9 cellular contexts compared by ENCODE assay signal in the genomic region with DNA sequence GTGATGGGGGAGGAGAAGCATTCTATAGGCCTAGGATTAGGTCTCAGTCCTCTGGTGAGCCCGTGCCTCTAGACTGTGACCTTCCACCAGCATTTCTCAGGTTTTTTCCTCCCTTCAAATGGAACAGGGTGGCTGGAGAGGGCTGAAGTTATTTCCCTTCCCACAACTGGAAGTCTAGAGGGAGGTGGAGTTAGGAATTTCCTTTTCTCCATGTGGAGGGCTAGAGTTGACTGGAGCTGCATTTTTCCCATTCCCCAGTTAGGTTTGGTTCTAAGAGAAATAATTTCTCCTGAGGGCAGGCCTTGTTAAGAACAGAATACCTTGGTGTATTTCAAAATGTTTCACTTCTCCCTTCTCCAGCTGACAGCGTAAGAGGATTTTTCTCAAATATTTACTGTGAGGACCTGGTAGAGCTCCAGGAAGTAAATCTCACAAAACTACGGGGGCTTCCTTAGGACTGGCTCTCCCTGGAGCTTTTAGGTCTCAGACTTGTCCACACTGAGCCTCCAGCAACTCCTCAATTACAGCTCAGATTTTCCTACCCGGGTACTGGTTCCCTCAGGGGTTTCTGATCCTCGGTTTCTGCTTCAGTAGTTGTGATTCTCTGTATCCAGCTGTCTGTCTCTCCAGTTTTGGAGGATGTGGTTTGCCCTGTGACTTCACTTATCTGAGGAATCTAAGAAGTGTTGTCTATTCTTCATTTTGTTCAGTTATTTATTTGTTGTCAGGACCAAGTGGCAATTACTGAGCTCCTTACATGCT. TPM values are rescaled to one million over a fixed set of nuclear protein-coding genes. Genes with fewer than 3 reads are reported as not detected.
DNase-seq lines count a peak whose midpoint lies in the region; ATAC-seq and TF ChIP-seq lines count a peak whose summit lies in the region.
"Had no signal": no experiment of that assay in that cellular context is flagged by ENCODE, and none has a peak within 500 bp of the region (broad histone marks: within the 10 kb centered on the region; RNA-seq: fewer than 3 reads in every experiment).

No MANE protein-coding gene starts in this region.

- intact Hi-C loops in dendritic cell treated with granulocyte-macrophage colony-stimulating factor and Interleukin-4, amounts not matched to agents 40 ng/mL and 50 ng/mL, for 4 days (cut with micrococcal nuclease), result no loop called here

- H3K36me3 Mint-ChIP-seq in dendritic cell treated with granulocyte-macrophage colony-stimulating factor and Interleukin-4, amounts not matched to agents 40 ng/mL and 50 ng/mL, for 4 days (ENCODE audit: low read depth), result peaks cover 27% of the 10 kb centered on the region
- H3K36me3 Mint-ChIP-seq in neural progenitor cell, result peaks cover 73% of the 10 kb centered on the region

- H3K4me1 ChIP-seq in neural progenitor cell, result peaks cover 16% of the 10 kb centered on the region

- no peak for ATAC-seq in GM19452 (IDR thresholded peaks at IDR 0.05; ENCODE audit: unreplicated experiment)
- no peak for ATAC-seq in HG03460 (IDR thresholded peaks at IDR 0.05; ENCODE audit: unreplicated experiment)

- H3K27ac Mint-ChIP-seq in dendritic cell treated with granulocyte-macrophage colony-stimulating factor and Interleukin-4, amounts not matched to agents 40 ng/mL and 50 ng/mL, for 4 days, result peak overlapping the region; percentile 70
- H3K27ac Mint-ChIP-seq in neural progenitor cell, result no peak overlapping the region

- H3K27me3 Mint-ChIP-seq in dendritic cell treated with granulocyte-macrophage colony-stimulating factor and Interleukin-4, amounts not matched to agents 40 ng/mL and 50 ng/mL, for 4 days, result no peaks in the 10 kb centered on the region
- H3K27me3 Mint-ChIP-seq in neural progenitor cell (ENCODE audit: insufficient read depth, low read depth), result no peaks in the 10 kb centered on the region

- H3K4me3 ChIP-seq in GM12865 (ENCODE audit: low read depth, low read length) (no peak overlapping the region), neural progenitor cell (no peak overlapping the region)
- H3K4me3 ChIP-seq: pancreas had no signal

- H3K9me3 ChIP-seq in neural progenitor cell (ENCODE audit: low read depth), result no peaks in the 10 kb centered on the region
- H3K9me3 ChIP-seq: pancreas had no signal

- peaks cover 15% of the 10 kb centered on the region for H3F3A ChIP-seq in neural progenitor cell (ENCODE audit: low read depth)

- peak overlapping the region; percentile 30 for H3K4me3 Mint-ChIP-seq in dendritic cell treated with granulocyte-macrophage colony-stimulating factor and Interleukin-4, amounts not matched to agents 40 ng/mL and 50 ng/mL, for 4 days
- no peak overlapping the region for H3K4me3 Mint-ChIP-seq in neural progenitor cell

- H3K27me3 ChIP-seq in neural progenitor cell, result no peaks in the 10 kb centered on the region
- H3K27me3 ChIP-seq: pancreas had no signal

- peak overlapping the region; percentile 10 for H3K4me2 ChIP-seq in neural progenitor cell

- TF ChIP-seq CTCF in GM12865 (IDR thresholded peaks at IDR 0.05; ENCODE audit: insufficient read depth, low read depth, low read length, missing control alignments) (no peak), neural progenitor cell (IDR thresholded peaks at IDR 0.05) (no peak)

- H3K4me1 Mint-ChIP-seq in dendritic cell treated with granulocyte-macrophage colony-stimulating factor and Interleukin-4, amounts not matched to agents 40 ng/mL and 50 ng/mL, for 4 days (ENCODE audit: low read depth), result peaks cover 41% of the 10 kb centered on the region
- no peaks in the 10 kb centered on the region for H3K4me1 Mint-ChIP-seq in neural progenitor cell

- DNase-seq in GM12865 (ENCODE audit: low read depth) (peak; percentile 21), NOMO-1 treated with DMSO at 0.1 percent for 48 hours (lab: John Stamatoyannopoulos, UW; ENCODE audit: unreplicated experiment) (peak; percentile 80), neural progenitor cell (ENCODE audit: low spot score) (peak; percentile 37), NCI-H1417 (lab: John Stamatoyannopoulos, UW) (no peak), SKM-1 treated with dmso at 0.1 percent for 144 hours (lab: John Stamatoyannopoulos, UW; ENCODE audit: unreplicated experiment) (no peak)
- DNase-seq: pancreas had no signal

- peaks cover 4% of the 10 kb centered on the region for H3K36me3 ChIP-seq in neural progenitor cell
- H3K36me3 ChIP-seq: pancreas had no signal

- H2AFZ ChIP-seq in neural progenitor cell (replicated peaks), result no peak overlapping the region

- H3K9ac ChIP-seq in neural progenitor cell, result no peak overlapping the region

- H3K9me3 Mint-ChIP-seq in dendritic cell treated with granulocyte-macrophage colony-stimulating factor and Interleukin-4, amounts not matched to agents 40 ng/mL and 50 ng/mL, for 4 days, result peaks cover 11% of the 10 kb centered on the region
- H3K9me3 Mint-ChIP-seq in neural progenitor cell, result peaks cover 74% of the 10 kb centered on the region

- peaks cover 100% of the 10 kb centered on the region for H3K79me2 ChIP-seq in neural progenitor cell (ENCODE audit: low read depth)

- peak overlapping the region; percentile 81 for H3K27ac ChIP-seq in neural progenitor cell
- H3K27ac ChIP-seq: pancreas had no signal

- H4K20me1 ChIP-seq in neural progenitor cell (ENCODE audit: low read depth), result peaks cover 6% of the 10 kb centered on the region

RNA-seq across cellular contexts. Expression of gene REEP3, which starts 6.0 kb away (rescaled TPM):
- total RNA-seq in neural progenitor cell (ENCODE audit: low replicate concordance), result 25.9 and 42.0 TPM in 2 replicates

RNA-seq across cellular contexts. Expression of gene JMJD1C, which starts 49.4 kb away (rescaled TPM):
- 88.9 and 143 TPM in 2 replicates for total RNA-seq in neural progenitor cell (ENCODE audit: low replicate concordance)

Comparison
In these comparisons a context has a peak if more than half of its experiments do, and no peak if none do; other contexts are left out.
1. DNase-seq: peak in GM12865 (single experiment), NOMO-1 treated with DMSO at 0.1 percent for 48 hours (single experiment) and neural progenitor cell (single experiment); none in NCI-H1417 (0 of 3) and SKM-1 treated with dmso at 0.1 percent for 144 hours (single experiment).